15 cellular contexts compared by ENCODE assay signal in the genomic region with DNA sequence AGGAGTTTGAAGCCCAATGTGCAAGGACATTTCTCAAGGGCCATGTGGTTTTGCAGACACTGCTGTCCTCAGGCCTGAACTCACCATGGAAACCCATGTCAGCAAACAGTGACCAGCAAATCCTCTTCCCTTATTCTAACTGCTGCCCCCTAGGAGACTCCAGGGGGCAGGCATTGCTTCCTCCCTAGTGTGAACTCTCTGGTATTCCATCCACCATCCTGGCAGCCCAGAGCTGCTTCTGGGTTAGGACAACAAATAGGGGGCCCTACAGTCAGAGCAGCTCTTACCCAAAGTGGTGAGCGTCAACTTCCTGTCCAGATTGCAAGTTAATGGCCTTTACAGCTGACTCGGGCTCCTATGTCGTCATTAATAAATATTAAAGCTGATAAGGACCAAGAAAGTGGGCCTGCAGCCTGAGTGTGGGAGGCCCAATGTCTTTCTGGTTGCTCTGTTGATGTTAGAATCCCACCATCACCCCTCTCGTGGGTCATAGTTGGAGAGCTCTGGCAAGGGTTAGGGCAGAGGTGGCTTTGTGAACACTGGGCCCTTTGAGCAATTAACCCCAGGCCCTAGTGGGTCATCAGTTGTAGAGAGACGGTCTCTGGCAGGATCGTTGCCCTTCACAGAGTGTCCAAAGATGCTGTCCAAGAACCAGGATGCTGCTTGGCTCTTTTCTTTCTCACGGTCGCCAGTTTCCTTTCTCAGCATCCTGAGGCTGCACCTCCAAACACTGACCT. TPM values are rescaled to one million over a fixed set of nuclear protein-coding genes. Genes with fewer than 3 reads are reported as not detected.
DNase-seq lines count a peak whose midpoint lies in the region; ATAC-seq, FAIRE-seq and TF ChIP-seq lines count a peak whose summit lies in the region.
"Had no signal": no experiment of that assay in that cellular context is flagged by ENCODE, and none has a peak within 500 bp of the region (broad histone marks: within the 10 kb centered on the region; RNA-seq: fewer than 3 reads in every experiment).

No MANE protein-coding gene starts in this region.

- CTCF ChIA-PET in K562 (lab: Yijun Ruan, JAX; ENCODE audit: low intra/inter-chr PET ratio), result interaction anchor here (0.8 kb wide), 1 partner anchor 383 kb away, joined by 4 read pairs; no protein-coding TSS in a partner anchor

- no peak overlapping the region for H3K27ac ChIP-seq in K562 (ENCODE audit: extremely low read depth, low read depth, low read length)

- 0 out of 4 replicates have a peak, but pooled peaks of 1 of the 2 experiments have one; percentile 12 for TF ChIP-seq RAD21 in K562 (CRISPR knock-in tag; conservative IDR thresholded peaks at IDR 0.05 in 1 of 2, IDR thresholded peaks at IDR 0.05 in 1 of 2)

- POLR2A ChIA-PET in K562 (lab: Yijun Ruan, JAX), result interaction anchor here (0.6 kb wide), 1 partner anchor 34 kb away, joined by 4 read pairs; no protein-coding TSS in a partner anchor

- no peaks in the 10 kb centered on the region for H3K9me1 ChIP-seq in K562 (ENCODE audit: control insufficient read depth, insufficient read depth, low read length)

- peak; percentile 59 for ATAC-seq in K562

- H3K9ac ChIP-seq in K562 (ENCODE audit: insufficient read depth in 1 of 2, low read depth in 2 of 2, low read length in 2 of 2), result no peak overlapping the region

- H3K4me2 ChIP-seq in K562 (ENCODE audit: insufficient read depth, low read length), result no peak overlapping the region

- H3K9me3 ChIP-seq in K562 (replicated peaks; ENCODE audit: control insufficient read depth, insufficient read depth, low read depth, low read length), result no peaks in the 10 kb centered on the region
- H3K9me3 ChIP-seq: mucosa of descending colon had no signal

- no peak overlapping the region for H2AFZ ChIP-seq in K562 (ENCODE audit: low read depth, low read length)

- no peaks in the 10 kb centered on the region for H3K4me1 ChIP-seq in K562 (replicated peaks in 1 of 2; ENCODE audit: control insufficient read depth in 2 of 2, insufficient read depth in 2 of 2, low read length in 2 of 2)

- H3K36me3 ChIP-seq in K562 (ENCODE audit: control insufficient read depth, insufficient read depth, low read length), result no peaks in the 10 kb centered on the region

- H4K20me1 ChIP-seq in K562 (replicated peaks; ENCODE audit: control insufficient read depth, insufficient read depth, low read length), result no peaks in the 10 kb centered on the region

- WGBS in K562 (ENCODE audit: insufficient coverage, low coverage, missing lambda C conversion rate), result 51% methylated on average over 8 of the region's 8 CpGs

- no peaks in the 10 kb centered on the region for H3K27me3 ChIP-seq in K562 (ENCODE audit: control insufficient read depth in 2 of 2, insufficient read depth in 2 of 2, low read length in 2 of 2)

- intact Hi-C loops in K562 (cut with micrococcal nuclease) (loop anchor here (1.0 to 5.0 kb wide), 3 partner anchors 72 to 593 kb away; no protein-coding TSS in a partner anchor), posterior cingulate gyrus (cut with DNase I) (no loop called here)

- DNase-seq in 8988T (peak; percentile 38), HCEC 1CT (peak; percentile 15), K562 (ENCODE audit: extremely low read depth in 1 of 4, low spot score in 3 of 4) (peak; percentile 28 to 57 (median 48)), hepatic stellate cell (ENCODE audit: low spot score) (peak; percentile 72), posterior cingulate gyrus (no peak), HuH-7.5 (ENCODE audit: low spot score) (no peak)
- DNase-seq in activated CD8-positive, alpha-beta memory T cell treated with anti-CD3 and anti-CD28 coated beads, Interleukin-2, amount 50 U/mL, for 48 hours, result no peak
- DNase-seq in central memory CD4-positive, alpha-beta T cell, result no peak
- DNase-seq: mucosa of descending colon, NCI-H1092 treated with DMSO at 0.1 percent for 48 hours, NCI-H226, T-helper 1 cell, trophoblast cell had no signal

- no peak for TF ChIP-seq EP300 in K562 (IDR thresholded peaks at IDR 0.05; ENCODE audit: low read length)

- no peak for FAIRE-seq in K562 (lab: Jason Lieb, UNC)
- FAIRE-seq: astrocyte had no signal

- H3K79me2 ChIP-seq in K562 (ENCODE audit: control insufficient read depth, insufficient read depth, low read length), result no peaks in the 10 kb centered on the region

- in situ Hi-C loops in K562 (cut with MboI), result no loop called here

- TF ChIP-seq POLR2A in K562 (conservative IDR thresholded peaks at IDR 0.05), result no peak

- H3K4me3 ChIP-seq in K562, result no peak overlapping the region
- H3K4me3 ChIP-seq: mucosa of descending colon had no signal

- peak; percentile 30 to 36 (median 30); a peak in 3 of 6 replicates for TF ChIP-seq CTCF in K562 (IDR thresholded peaks at IDR 0.05 in 2 of 3, conservative IDR thresholded peaks at IDR 0.05 in 1 of 3; ENCODE audit: insufficient read depth in 2 of 3, low read depth in 1 of 3, low read length in 3 of 3)

- no TSS peak for BruUV-seq in K562 (replicated peaks; lab: Mats Ljungman, UMichigan)

TF ChIP-seq in K562, 482 proteins besides CTCF, POLR2A, EP300 and RAD21 (continues in another document):
- TF ChIP-seq UBTF (IDR thresholded peaks at IDR 0.05; ENCODE audit: borderline replicate concordance in 1 of 2, low read depth in 2 of 2, low read length in 2 of 2), result no peak
- 0 out of 2 replicates have a peak, but pooled peaks have one; percentile 4 for TF ChIP-seq HCFC1 (IDR thresholded peaks at IDR 0.05; ENCODE audit: low read depth, low read length)
- TF ChIP-seq ID3 (CRISPR knock-in tag; IDR thresholded peaks at IDR 0.05), result no peak
- TF ChIP-seq ID3 (tag; IDR thresholded peaks at IDR 0.05), result no peak

RNA-seq across cellular contexts. Expression of gene TGM4, which starts 41.5 kb away (rescaled TPM):
- total RNA-seq in K562 (2011; cell fraction: chromatin; rRNA removed; ENCODE audit: low replicate concordance), result not detected in 2 replicates
- not detected in 2 replicates for total RNA-seq in K562 (2011; cell fraction: nucleolus; rRNA removed)
- total RNA-seq in K562 (2011; cell fraction: nucleoplasm; rRNA removed), result not detected in 2 replicates
- not detected in 2 replicates for total RNA-seq in K562 (2014; rRNA removed)
- not detected in 2 replicates for total RNA-seq in K562 (2014; rRNA removed; fragmentation: Illumina TruSeq; extraction: Trizol)
- total RNA-seq in K562 (2015; rRNA removed; fragmentation: Illumina TruSeq; extraction: Trizol), result not detected in 2 replicates
- not detected in 2 replicates for total RNA-seq in K562 (2021)
- polyA plus RNA-seq in K562 (2011; rRNA removed), result not detected in 2 replicates
- polyA plus RNA-seq in K562 (2011; cell fraction: cytosol; rRNA removed), result not detected in 2 replicates
- polyA plus RNA-seq in K562 (2011; cell fraction: nucleus; rRNA removed), result not detected in 2 replicates
- polyA plus RNA-seq in K562 (2012), result 0.03 TPM in 1 of 2 replicates, not detected in the other
- not detected in 2 replicates for polyA plus RNA-seq in K562 (2014; fragmentation: Illumina TruSeq; extraction: Trizol)
- polyA plus RNA-seq in K562 (2014; fragmentation: Nextera tagmentation; extraction: Ambion mirVana), result not detected
- not detected in 2 replicates for polyA plus RNA-seq in K562 (2014; rRNA removed)
- not detected in 2 replicates for polyA minus RNA-seq in K562 (2011; rRNA and poly(A)+ RNA removed)
- not detected in 2 replicates for polyA minus RNA-seq in K562 (2011; cell fraction: cytosol; rRNA and poly(A)+ RNA removed)
- polyA minus RNA-seq in K562 (2011; cell fraction: nucleus; rRNA and poly(A)+ RNA removed), result not detected in 2 replicates
- total RNA-seq: mucosa of descending colon, posterior vena cava had no signal

RNA-seq across cellular contexts. Expression of gene TMEM42, which starts 54.2 kb away (rescaled TPM):
- 9.2 and 12.6 TPM in 2 replicates for total RNA-seq in K562 (2011; cell fraction: chromatin; rRNA removed; ENCODE audit: low replicate concordance)
- total RNA-seq in K562 (2011; cell fraction: nucleolus; rRNA removed), result 5.0 and 5.7 TPM in 2 replicates
- 8.9 and 9.6 TPM in 2 replicates for total RNA-seq in K562 (2011; cell fraction: nucleoplasm; rRNA removed)
- total RNA-seq in K562 (2014; rRNA removed) (0.65 and 0.86 TPM in 2 replicates), K562 (2014; rRNA removed; fragmentation: Illumina TruSeq; extraction: Trizol) (0.93 and 1.1 TPM in 2 replicates), K562 (2015; rRNA removed; fragmentation: Illumina TruSeq; extraction: Trizol) (0.87 and 1.1 TPM in 2 replicates), K562 (2021) (1.6 TPM in 2 replicates)
- polyA plus RNA-seq in K562 (2011; rRNA removed) (1.6 and 2.2 TPM in 2 replicates), K562 (2014; fragmentation: Illumina TruSeq; extraction: Trizol) (0.86 and 0.89 TPM in 2 replicates), K562 (2014; fragmentation: Nextera tagmentation; extraction: Ambion mirVana) (under 1 TPM; 0.53 to 0.98 TPM), K562 (2014; rRNA removed) (0.90 and 0.96 TPM in 2 replicates)
- 0.97 and 1.1 TPM in 2 replicates for polyA plus RNA-seq in K562 (2011; cell fraction: cytosol; rRNA removed)
- polyA plus RNA-seq in K562 (2011; cell fraction: nucleus; rRNA removed), result 6.8 and 8.7 TPM in 2 replicates
- 0.60 and 0.83 TPM in 2 replicates for polyA plus RNA-seq in K562 (2012)
- polyA minus RNA-seq in K562 (2011; rRNA and poly(A)+ RNA removed), result 1.1 and 2.0 TPM in 2 replicates
- 2.3 and 4.6 TPM in 2 replicates for polyA minus RNA-seq in K562 (2011; cell fraction: cytosol; rRNA and poly(A)+ RNA removed)
- 3.4 and 4.7 TPM in 2 replicates for polyA minus RNA-seq in K562 (2011; cell fraction: nucleus; rRNA and poly(A)+ RNA removed)

Comparison
In these comparisons a context has a peak if more than half of its experiments do, and no peak if none do; other contexts are left out.
1. DNase-seq: peak in 8988T (single experiment), HCEC 1CT (single experiment), K562 (4 of 4) and hepatic stellate cell (single experiment); none in activated CD8-positive, alpha-beta memory T cell treated with anti-CD3 and anti-CD28 coated beads, Interleukin-2, amount 50 U/mL, for 48 hours (single experiment), posterior cingulate gyrus (0 of 10), HuH-7.5 (single experiment) and central memory CD4-positive, alpha-beta T cell (single experiment).